ENCODE assay signal across 33 cellular contexts in genomic region chr18:23932385-23933067, GRCh38.
DNase-seq lines count a peak whose midpoint lies in the region; ATAC-seq, FAIRE-seq and TF ChIP-seq lines count a peak whose summit lies in the region.
"Had no signal": no experiment of that assay in that cellular context is flagged by ENCODE, and none has a peak within 500 bp of the region (broad histone marks: within the 10 kb centered on the region; RNA-seq: fewer than 3 reads in every experiment).

No MANE protein-coding gene starts in this region.

- FAIRE-seq in D721Med (lab: Jason Lieb, UNC) (peak; percentile 41), small intestine (lab: Jason Lieb, UNC) (no peak)
- FAIRE-seq: H1, RCC 7860 had no signal

- H3K27me3 ChIP-seq in small intestine (ENCODE audit: control insufficient read depth in 2 of 2, insufficient read depth in 2 of 2, low read length in 2 of 2), result no peaks in the 10 kb centered on the region
- H3K27me3 ChIP-seq: foreskin keratinocyte, heart right ventricle, transverse colon had no signal

- H3K27ac Mint-ChIP-seq in CD14-positive monocyte, result no peak overlapping the region
- H3K27ac Mint-ChIP-seq: activated naive CD8-positive, alpha-beta T cell; CD4-positive, alpha-beta memory T cell; natural killer cell; stimulated activated effector memory CD8-positive, alpha-beta T cell treated with anti-CD3 and anti-CD28 coated beads, Interleukin-12 subunit alpha, Interleukin-12 subunit beta, amount 100 ng/mL, for 72 hours had no signal

- H3K4me3 ChIP-seq in fibroblast of villous mesenchyme (ENCODE audit: low read depth, low read length), result no peak overlapping the region
- no peak overlapping the region for H3K4me3 ChIP-seq in small intestine (ENCODE audit: low read depth in 1 of 2, low read length in 2 of 2)
- H3K4me3 ChIP-seq: heart right ventricle, lung, transverse colon had no signal

- WGBS in small intestine, 3 donors, result 33 to 69% (median 50%) methylated on average over 8 of the region's 8 CpGs

- H3K9me3 Mint-ChIP-seq in CD14-positive monocyte, result no peaks in the 10 kb centered on the region
- H3K9me3 Mint-ChIP-seq: CD4-positive, alpha-beta memory T cell; IgD-negative memory B cell; natural killer cell; stimulated activated effector memory CD8-positive, alpha-beta T cell treated with anti-CD3 and anti-CD28 coated beads, Interleukin-12 subunit alpha, Interleukin-12 subunit beta, amount 100 ng/mL, for 72 hours had no signal

- no peak overlapping the region for H3K27ac ChIP-seq in small intestine (ENCODE audit: low read depth in 1 of 2, low read length in 1 of 2)
- H3K27ac ChIP-seq: foreskin keratinocyte, heart right ventricle, transverse colon, WERI-Rb-1 had no signal

- no peak for ATAC-seq in GM19351 (IDR thresholded peaks at IDR 0.05; ENCODE audit: unreplicated experiment)
- ATAC-seq: foreskin keratinocyte; heart right ventricle; natural killer cell; stimulated activated effector memory CD8-positive, alpha-beta T cell treated with anti-CD3 and anti-CD28 coated beads, Interleukin-12 subunit alpha, Interleukin-12 subunit beta, amount 100 ng/mL, for 72 hours had no signal

- peaks cover 0 to 2% of the 10 kb centered on the region in 2 donors for H3K4me1 ChIP-seq in small intestine (ENCODE audit: control insufficient read depth in 2 of 2, insufficient read depth in 1 of 2, low read depth in 1 of 2, low read length in 1 of 2)
- H3K4me1 ChIP-seq: foreskin keratinocyte, heart right ventricle had no signal

- no peaks in the 10 kb centered on the region for H3K9me3 ChIP-seq in small intestine (ENCODE audit: control insufficient read depth, low read depth)
- H3K9me3 ChIP-seq: heart right ventricle, transverse colon had no signal

- intact Hi-C loops in CD14-positive monocyte (cut with micrococcal nuclease), result no loop called here

- H3K4me3 Mint-ChIP-seq in CD14-positive monocyte, result no peak overlapping the region
- H3K4me3 Mint-ChIP-seq: activated naive CD8-positive, alpha-beta T cell; CD4-positive, alpha-beta memory T cell; IgD-negative memory B cell; natural killer cell; stimulated activated effector memory CD8-positive, alpha-beta T cell treated with anti-CD3 and anti-CD28 coated beads, Interleukin-12 subunit alpha, Interleukin-12 subunit beta, amount 100 ng/mL, for 72 hours had no signal

- DNase-seq in D721Med (ENCODE audit: insufficient read length, low spot score) (no peak), M059J (ENCODE audit: low read depth) (peak; percentile 59), fibroblast of villous mesenchyme (ENCODE audit: low read depth) (peak; percentile 26), small intestine (peak; percentile 53), germinal center (ENCODE audit: low spot score) (no peak), CD14-positive monocyte (ENCODE audit: low spot score) (no peak)
- DNase-seq: activated CD4-positive, alpha-beta T cell treated with anti-CD3 and anti-CD28 coated beads for 4 hours; activated effector memory CD4-positive, alpha-beta T cell treated with Interleukin-2 at 50 U/mL for 16 hours; caudate nucleus; CD4-positive, alpha-beta memory T cell; cortex of kidney; DMS 273 treated with DMSO at 0.1 percent for 48 hours; effector memory CD4-positive, alpha-beta T cell; foreskin keratinocyte; heart right ventricle; natural killer cell; NCI-H1048; NCI-H1694; NCI-H446; NCI-H774; nucleus accumbens; SHP77 treated with DMSO at 0.1 percent for 48 hours; SW 1271; T1000; transverse colon; WERI-Rb-1 had no signal

- H3K4me1 Mint-ChIP-seq in CD14-positive monocyte, result peaks cover 4% of the 10 kb centered on the region

- H3K27me3 Mint-ChIP-seq in CD14-positive monocyte (ENCODE audit: low read depth in 3 of 3), result peaks cover 1 to 2% (median 1%) of the 10 kb centered on the region in 3 donors
- H3K27me3 Mint-ChIP-seq: activated naive CD8-positive, alpha-beta T cell; CD4-positive, alpha-beta memory T cell; IgD-negative memory B cell had no signal

- no peak for TF ChIP-seq CTCF in D721Med (IDR thresholded peaks at IDR 0.05; ENCODE audit: insufficient read depth, missing control alignments)
- TF ChIP-seq CTCF in fibroblast of villous mesenchyme (IDR thresholded peaks at IDR 0.05; ENCODE audit: insufficient read depth, low read depth, low read length), result no peak
- TF ChIP-seq CTCF in CD14-positive monocyte (IDR thresholded peaks at IDR 0.05), result no peak

- H3K36me3 ChIP-seq in small intestine (ENCODE audit: control insufficient read depth in 2 of 2, insufficient read depth in 2 of 2, low read length in 2 of 2), result peaks cover 0 to 10% of the 10 kb centered on the region in 2 donors
- H3K36me3 ChIP-seq: transverse colon had no signal

- H3K36me3 Mint-ChIP-seq in CD14-positive monocyte, result no peaks in the 10 kb centered on the region
- H3K36me3 Mint-ChIP-seq: activated naive CD8-positive, alpha-beta T cell; CD4-positive, alpha-beta memory T cell; natural killer cell; stimulated activated effector memory CD8-positive, alpha-beta T cell treated with anti-CD3 and anti-CD28 coated beads, Interleukin-12 subunit alpha, Interleukin-12 subunit beta, amount 100 ng/mL, for 72 hours had no signal

Comparison
In these comparisons a context has a peak if more than half of its experiments do, and no peak if none do; other contexts are left out.
1. DNase-seq: peak in M059J (single experiment), fibroblast of villous mesenchyme (single experiment) and small intestine (single experiment); none in D721Med (single experiment), germinal center (single experiment) and CD14-positive monocyte (single experiment).